Comparison of ENCODE assay signal across 10 cellular contexts in the genomic region with DNA sequence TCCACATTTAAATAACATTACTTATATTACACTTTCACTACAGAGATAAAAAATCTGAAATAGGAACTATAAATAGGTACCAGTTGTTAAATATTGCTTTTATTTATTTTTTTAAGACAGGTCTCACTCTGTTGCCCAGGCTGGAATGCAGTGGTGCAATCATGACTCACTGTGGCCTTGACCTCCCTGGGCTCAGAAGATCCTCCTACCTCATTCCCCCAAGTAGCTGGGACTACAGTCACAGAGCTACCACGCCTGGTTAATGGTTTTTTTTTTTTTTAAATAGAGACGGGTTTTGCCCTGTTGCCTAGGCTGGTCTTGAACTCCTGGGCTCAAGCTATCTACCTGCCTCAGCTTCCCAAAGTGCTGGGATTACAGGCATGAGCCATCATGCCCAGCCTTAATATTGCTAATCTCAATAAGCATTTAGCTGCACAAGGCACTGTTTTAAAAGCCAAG. TPM values are rescaled to one million over a fixed set of nuclear protein-coding genes. Genes with fewer than 3 reads are reported as not detected.
DNase-seq lines count a peak whose midpoint lies in the region; ATAC-seq and TF ChIP-seq lines count a peak whose summit lies in the region.
"Had no signal": no experiment of that assay in that cellular context is flagged by ENCODE, and none has a peak within 500 bp of the region (broad histone marks: within the 10 kb centered on the region; RNA-seq: fewer than 3 reads in every experiment).

No MANE protein-coding gene starts in this region.

- H3K4me1 Mint-ChIP-seq in osteocyte (ENCODE audit: unreplicated experiment), result peaks cover 47% of the 10 kb centered on the region

- H3K4me3 Mint-ChIP-seq in osteocyte (ENCODE audit: unreplicated experiment), result no peak overlapping the region

- peak overlapping the region; percentile 91 for H3K27ac Mint-ChIP-seq in osteocyte (ENCODE audit: unreplicated experiment)

- H3K27me3 Mint-ChIP-seq in osteocyte (ENCODE audit: unreplicated experiment), result no peaks in the 10 kb centered on the region

- H3K36me3 Mint-ChIP-seq in osteocyte (ENCODE audit: unreplicated experiment), result peaks cover 30% of the 10 kb centered on the region

- peak; percentile 98 for DNase-seq in Daoy (ENCODE audit: low read depth)
- peak; percentile 59 to 74 for DNase-seq in NOMO-1 (lab: John Stamatoyannopoulos, UW; ENCODE audit: unreplicated experiment in 2 of 2)
- peak; percentile 89 for DNase-seq in dermis blood vessel endothelial cell
- no peak for DNase-seq in osteocyte (ENCODE audit: extremely low spot score, unreplicated experiment)
- no peak for DNase-seq in ecto neural progenitor cell (ENCODE audit: low spot score)
- no peak for DNase-seq in activated effector memory CD4-positive, alpha-beta T cell treated with anti-CD3 and anti-CD28 coated beads, Interleukin-2, amount 50 U/mL, for 16 hours
- no peak for DNase-seq in activated CD4-positive, alpha-beta T cell treated with anti-CD3 and anti-CD28 coated beads, Interleukin-2, amount 50 U/mL, for 4 hours
- DNase-seq: foreskin melanocyte, NCI-H1930 had no signal

- H3K9me3 Mint-ChIP-seq in osteocyte (ENCODE audit: unreplicated experiment), result no peaks in the 10 kb centered on the region

- TF ChIP-seq CTCF in osteocyte (IDR thresholded peaks at IDR 0.05), result no peak

- ATAC-seq in GM19023 (IDR thresholded peaks at IDR 0.05; ENCODE audit: unreplicated experiment), result no peak

RNA-seq across cellular contexts. Expression of a gene that starts 17.3 kb away (rescaled TPM):
- 101 and 139 TPM in 2 replicates for total RNA-seq in Daoy (2014; rRNA removed; shearing (Covaris generic))
- total RNA-seq in dermis blood vessel endothelial cell (64.0 and 99.4 TPM in 2 replicates), osteocyte (17.6 and 24.5 TPM in 2 replicates)

RNA-seq across cellular contexts. Expression of a gene that starts 20.9 kb away (rescaled TPM):
- total RNA-seq in Daoy (2014; rRNA removed; shearing (Covaris generic)), result 14.3 and 17.2 TPM in 2 replicates
- total RNA-seq in dermis blood vessel endothelial cell (23.1 and 23.7 TPM in 2 replicates), osteocyte (9.1 and 11.0 TPM in 2 replicates)

Comparison
In these comparisons a context has a peak if more than half of its experiments do, and no peak if none do; other contexts are left out.
1. DNase-seq: peak in Daoy (single experiment), NOMO-1 (2 of 2) and dermis blood vessel endothelial cell (single experiment); none in osteocyte (single experiment), ecto neural progenitor cell (single experiment), activated effector memory CD4-positive, alpha-beta T cell treated with anti-CD3 and anti-CD28 coated beads, Interleukin-2, amount 50 U/mL, for 16 hours (single experiment) and activated CD4-positive, alpha-beta T cell treated with anti-CD3 and anti-CD28 coated beads, Interleukin-2, amount 50 U/mL, for 4 hours (0 of 2).